Comparison of ENCODE assay signal across 13 cellular contexts in genomic region chr2:105803337-105803736, GRCh38. TPM values are rescaled to one million over a fixed set of nuclear protein-coding genes. Genes with fewer than 3 reads are reported as not detected.
A peak's percentile ranks its signal among the peaks of the same experiment; 100 is the strongest.
DNase-seq lines count a peak whose midpoint lies in the region; ATAC-seq and TF ChIP-seq lines count a peak whose summit lies in the region.
"Had no signal": no experiment of that assay in that cellular context is flagged by ENCODE, and none has a peak within 500 bp of the region (broad histone marks: within the 10 kb centered on the region; RNA-seq: fewer than 3 reads in every experiment).

No MANE protein-coding gene starts in this region.

- peaks cover 64 to 97% (median 91%) of the 10 kb centered on the region in 6 donors for H3K4me1 ChIP-seq in spleen

- H3K9me3 Mint-ChIP-seq in activated T-cell treated with anti-CD3 and anti-CD28 coated beads, Interleukin-2, amount 50 U/mL, for 4 hours, result no peaks in the 10 kb centered on the region
- no peaks in the 10 kb centered on the region for H3K9me3 Mint-ChIP-seq in activated CD8-positive, alpha-beta T cell treated with anti-CD3 and anti-CD28 coated beads, Interleukin-2, amount 10 ng/mL, durations not matched to agents 7 days and 5 days (ENCODE audit: insufficient read depth)

- intact Hi-C loops in spleen (cut with DNase I; ENCODE audit: low total_unique reads) (no loop called here), left ventricle myocardium superior (cut with micrococcal nuclease) (no loop called here)

- DNase-seq in activated T-cell treated with anti-CD3 and anti-CD28 coated beads, Interleukin-2, amount 50 U/mL, for 4 hours, result no peak
- DNase-seq in activated T-cell treated with anti-CD3 and anti-CD28 coated beads, Interleukin-2, amount 50 U/mL, for 48 hours, result no peak
- no peak for DNase-seq in activated CD8-positive, alpha-beta T cell treated with anti-CD3 and anti-CD28 coated beads, Interleukin-2, amount 10 ng/mL, durations not matched to agents 7 days and 5 days
- DNase-seq in spleen (no peak), kidney glomerular epithelial cell (lab: John Stamatoyannopoulos, UW) (no peak), left ventricle myocardium superior (no peak)
- DNase-seq: GOT3, NCI-H2081, psoas muscle had no signal

- no peak overlapping the region for H3K4me3 Mint-ChIP-seq in activated T-cell treated with anti-CD3 and anti-CD28 coated beads, Interleukin-2, amount 50 U/mL, for 4 hours
- H3K4me3 Mint-ChIP-seq in activated CD8-positive, alpha-beta T cell treated with anti-CD3 and anti-CD28 coated beads, Interleukin-2, amount 10 ng/mL, durations not matched to agents 7 days and 5 days, result no peak overlapping the region

- TF ChIP-seq CTCF in spleen (IDR thresholded peaks at IDR 0.05 in 8 of 11, conservative IDR thresholded peaks at IDR 0.05 in 3 of 11), result no peak

- no peaks in the 10 kb centered on the region for H3K27me3 ChIP-seq in spleen (replicated peaks in 1 of 7)
- H3K27me3 ChIP-seq: cardiac muscle cell had no signal

- WGBS in spleen, 5 donors, result 57 to 75% (median 62%) methylated on average over 3 of the region's 3 CpGs

- no peaks in the 10 kb centered on the region for H3K27me3 Mint-ChIP-seq in activated T-cell treated with anti-CD3 and anti-CD28 coated beads, Interleukin-2, amount 50 U/mL, for 4 hours (ENCODE audit: low read depth)
- no peaks in the 10 kb centered on the region for H3K27me3 Mint-ChIP-seq in activated CD8-positive, alpha-beta T cell treated with anti-CD3 and anti-CD28 coated beads, Interleukin-2, amount 10 ng/mL, durations not matched to agents 7 days and 5 days (ENCODE audit: low read depth)

- peak; percentile 45 to 52 for ATAC-seq in activated T-cell treated with anti-CD3 and anti-CD28 coated beads, Interleukin-2, amount 50 U/mL, for 4 hours
- ATAC-seq in HG02938 (IDR thresholded peaks at IDR 0.05; ENCODE audit: unreplicated experiment) (peak; percentile 30), HG03571 (IDR thresholded peaks at IDR 0.05; ENCODE audit: unreplicated experiment) (no peak), left ventricle myocardium superior (no peak)
- no peak for ATAC-seq in activated CD8-positive, alpha-beta T cell treated with anti-CD3 and anti-CD28 coated beads, Interleukin-2, amount 10 ng/mL, durations not matched to agents 7 days and 5 days
- ATAC-seq: left lobe of liver had no signal

- H3K36me3 Mint-ChIP-seq in activated T-cell treated with anti-CD3 and anti-CD28 coated beads, Interleukin-2, amount 50 U/mL, for 4 hours (ENCODE audit: insufficient read depth), result peaks cover 31% of the 10 kb centered on the region
- peaks cover 61% of the 10 kb centered on the region for H3K36me3 Mint-ChIP-seq in activated CD8-positive, alpha-beta T cell treated with anti-CD3 and anti-CD28 coated beads, Interleukin-2, amount 10 ng/mL, durations not matched to agents 7 days and 5 days (ENCODE audit: low read depth)

- H3K27ac Mint-ChIP-seq in activated CD8-positive, alpha-beta T cell treated with anti-CD3 and anti-CD28 coated beads, Interleukin-2, amount 10 ng/mL, durations not matched to agents 7 days and 5 days, result peak overlapping the region; percentile 71

- no peak for TF ChIP-seq POLR2A in spleen (IDR thresholded peaks at IDR 0.05)

- H3K4me1 Mint-ChIP-seq in activated T-cell treated with anti-CD3 and anti-CD28 coated beads, Interleukin-2, amount 50 U/mL, for 4 hours (ENCODE audit: low read depth), result peaks cover 93% of the 10 kb centered on the region
- peaks cover 91% of the 10 kb centered on the region for H3K4me1 Mint-ChIP-seq in activated CD8-positive, alpha-beta T cell treated with anti-CD3 and anti-CD28 coated beads, Interleukin-2, amount 10 ng/mL, durations not matched to agents 7 days and 5 days (ENCODE audit: low read depth)

- no peaks in the 10 kb centered on the region for H3K9me3 ChIP-seq in spleen
- H3K9me3 ChIP-seq: psoas muscle had no signal

- CTCF ChIA-PET in activated CD8-positive, alpha-beta T cell treated with anti-CD3 and anti-CD28 coated beads, Interleukin-2, amount 10 ng/mL, durations not matched to agents 7 days and 5 days (lab: Charles Lee), result interaction anchor here (0.6 to 3.8 kb wide), 13 partner anchors 10 to 291 kb away, joined by 3 to 25 read pairs (median 3); no protein-coding TSS in a partner anchor

- H3K36me3 ChIP-seq in spleen, result peaks cover 0 to 3% (median 0%) of the 10 kb centered on the region in 6 donors
- H3K36me3 ChIP-seq: cardiac muscle cell had no signal

- peak overlapping the region; percentile 26 to 93 (median 77) for H3K27ac ChIP-seq in spleen
- H3K27ac ChIP-seq: cardiac muscle cell, psoas muscle had no signal

- H3K4me3 ChIP-seq in spleen, result peak overlapping the region in 1 of 8 donors; percentile 33
- H3K4me3 ChIP-seq: cardiac muscle cell, psoas muscle had no signal

- POLR2A ChIA-PET in activated CD8-positive, alpha-beta T cell treated with anti-CD3 and anti-CD28 coated beads, Interleukin-2, amount 10 ng/mL, durations not matched to agents 7 days and 5 days (lab: Charles Lee), result interaction anchor here (0.5 to 2.3 kb wide), 7 partner anchors 9 to 57 kb away, joined by 3 to 13 read pairs (median 4); no protein-coding TSS in a partner anchor

RNA-seq across cellular contexts. Expression of gene NCK2, which starts 58.6 kb away (rescaled TPM):
- total RNA-seq in activated T-cell treated with anti-CD3 and anti-CD28 coated beads, Interleukin-2, amount 50 U/mL, for 4 hours, result 10 to 100 TPM; 71.6 to 79.1 (median 73.5) TPM
- 10 to 100 TPM; 60.7 to 61.3 TPM for total RNA-seq in activated CD8-positive, alpha-beta T cell treated with anti-CD3 and anti-CD28 coated beads, Interleukin-2, amount 10 ng/mL, durations not matched to agents 7 days and 5 days
- total RNA-seq in spleen, result 100 to 1,000 TPM in 2 of 7 donors, 10 to 100 TPM in 5; 50.3 to 106 (median 82.9) TPM
- 10 to 100 TPM; 21.5 to 32.1 (median 30.0) TPM for polyA plus RNA-seq in spleen
- 39.9 TPM for total RNA-seq in left ventricle myocardium superior

Comparison
In these comparisons a context has a peak if more than half of its experiments do, and no peak if none do; other contexts are left out.
1. ATAC-seq: peak in activated T-cell treated with anti-CD3 and anti-CD28 coated beads, Interleukin-2, amount 50 U/mL, for 4 hours (2 of 2) and HG02938 (single experiment); none in activated CD8-positive, alpha-beta T cell treated with anti-CD3 and anti-CD28 coated beads, Interleukin-2, amount 10 ng/mL, durations not matched to agents 7 days and 5 days (single experiment), HG03571 (single experiment) and left ventricle myocardium superior (single experiment).